Comparison of ENCODE assay signal across 8 cellular contexts in the genomic region with DNA sequence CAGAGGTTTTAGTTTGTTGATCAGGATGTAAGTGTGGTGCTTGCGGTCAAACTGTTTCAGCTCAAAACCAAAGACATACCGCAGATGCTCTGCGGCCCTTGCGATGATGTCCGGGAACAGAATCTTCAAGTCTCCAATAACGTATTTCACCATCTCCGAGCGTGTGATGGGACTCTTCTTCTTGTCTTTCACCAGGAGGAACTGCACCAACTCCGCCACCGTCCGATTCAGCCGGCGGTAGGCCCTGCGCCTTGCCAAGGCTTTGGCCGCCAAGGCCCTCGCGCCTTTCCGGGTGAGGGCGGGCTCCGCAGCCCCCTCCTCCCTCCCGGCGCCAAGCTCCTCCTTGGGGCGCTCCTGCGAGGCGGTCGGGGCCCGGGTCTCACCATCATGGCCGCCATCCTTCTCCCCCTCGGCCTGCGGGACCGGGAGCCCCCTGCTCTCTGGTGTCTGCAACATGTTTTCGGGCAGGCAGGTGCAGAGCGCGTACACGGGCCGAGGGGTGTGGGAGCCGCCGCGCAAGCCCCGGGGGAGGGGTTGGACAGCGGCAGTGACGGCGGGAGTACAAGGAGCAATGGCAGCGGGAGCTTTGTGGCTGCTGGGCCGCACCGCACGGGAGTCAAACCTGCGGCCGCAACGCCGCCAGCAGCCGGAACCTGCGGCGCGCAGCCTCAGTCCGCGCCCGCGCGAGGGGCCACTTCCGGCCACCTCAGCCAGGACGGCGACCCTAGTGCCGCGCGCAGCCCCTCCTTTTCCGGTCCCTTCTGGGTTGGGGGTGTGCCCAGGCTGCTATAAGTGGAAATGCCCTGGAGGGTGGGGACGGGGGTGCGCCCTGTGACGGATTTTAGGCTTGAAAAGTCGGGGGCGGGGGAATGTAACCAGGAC. TPM values are rescaled to one million over a fixed set of nuclear protein-coding genes. Genes with fewer than 3 reads are reported as not detected.
DNase-seq lines count a peak whose midpoint lies in the region; ATAC-seq and TF ChIP-seq lines count a peak whose summit lies in the region.

A gene with protein sequence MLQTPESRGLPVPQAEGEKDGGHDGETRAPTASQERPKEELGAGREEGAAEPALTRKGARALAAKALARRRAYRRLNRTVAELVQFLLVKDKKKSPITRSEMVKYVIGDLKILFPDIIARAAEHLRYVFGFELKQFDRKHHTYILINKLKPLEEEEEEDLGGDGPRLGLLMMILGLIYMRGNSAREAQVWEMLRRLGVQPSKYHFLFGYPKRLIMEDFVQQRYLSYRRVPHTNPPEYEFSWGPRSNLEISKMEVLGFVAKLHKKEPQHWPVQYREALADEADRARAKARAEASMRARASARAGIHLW (minus strand): TSS at position 699 of the 882 bp plus-strand sequence. CDS start 243 bp downstream, at position 456.

- H3K4me3 ChIP-seq in urinary bladder (ENCODE audit: low read depth, low read length) = peak within 1 kb of the TSS; percentile 64

- WGBS in urinary bladder = under 1% methylated on average over 72 of the region's 72 CpGs

- H3K27ac Mint-ChIP-seq in T-helper 1 cell treated with Interleukin-12 subunit alpha and Interleukin-12 subunit beta and Interleukin-4 antibody, amounts not matched to agents 30 μg/mL and 1 μg/mL, for 36 hours = peak within 1 kb of the TSS; percentile 90
- peak within 1 kb of the TSS; percentile 97 for H3K27ac Mint-ChIP-seq in progenitor cell of endocrine pancreas

- ATAC-seq in HG02885 (IDR thresholded peaks at IDR 0.05; ENCODE audit: poor library complexity, unreplicated experiment) (peak; percentile 86), left ventricle myocardium superior (peak; percentile 96)

- peak; percentile 82 for TF ChIP-seq POLR2A in GM15510 (IDR thresholded peaks at IDR 0.05; ENCODE audit: borderline replicate concordance, extremely low read depth, insufficient read length)

- H3K36me3 Mint-ChIP-seq in T-helper 1 cell treated with Interleukin-12 subunit alpha and Interleukin-12 subunit beta and Interleukin-4 antibody, amounts not matched to agents 30 μg/mL and 1 μg/mL, for 36 hours (ENCODE audit: low read depth) = peaks cover 15% of the 10 kb centered on the region
- H3K36me3 Mint-ChIP-seq in progenitor cell of endocrine pancreas (ENCODE audit: insufficient read depth) = peaks cover 18% of the 10 kb centered on the region

- H3K27me3 Mint-ChIP-seq in T-helper 1 cell treated with Interleukin-12 subunit alpha and Interleukin-12 subunit beta and Interleukin-4 antibody, amounts not matched to agents 30 μg/mL and 1 μg/mL, for 36 hours (ENCODE audit: low read depth) = peaks cover 14% of the 10 kb centered on the region
- H3K27me3 Mint-ChIP-seq in progenitor cell of endocrine pancreas = no peaks in the 10 kb centered on the region

- peaks cover 9% of the 10 kb centered on the region for H3K9me3 Mint-ChIP-seq in T-helper 1 cell treated with Interleukin-12 subunit alpha and Interleukin-12 subunit beta and Interleukin-4 antibody, amounts not matched to agents 30 μg/mL and 1 μg/mL, for 36 hours
- peaks cover 5% of the 10 kb centered on the region for H3K9me3 Mint-ChIP-seq in progenitor cell of endocrine pancreas (ENCODE audit: low read depth)

- no peak for TF ChIP-seq CTCF in progenitor cell of endocrine pancreas (IDR thresholded peaks at IDR 0.05; ENCODE audit: unreplicated experiment)

- H3K4me3 Mint-ChIP-seq in T-helper 1 cell treated with Interleukin-12 subunit alpha and Interleukin-12 subunit beta and Interleukin-4 antibody, amounts not matched to agents 30 μg/mL and 1 μg/mL, for 36 hours = peak within 1 kb of the TSS; percentile 87
- H3K4me3 Mint-ChIP-seq in progenitor cell of endocrine pancreas (ENCODE audit: low read depth) = peak within 1 kb of the TSS; percentile 88

- H3K4me1 ChIP-seq in urinary bladder (ENCODE audit: insufficient read depth) = no peaks in the 10 kb centered on the region

- H3K4me1 Mint-ChIP-seq in T-helper 1 cell treated with Interleukin-12 subunit alpha and Interleukin-12 subunit beta and Interleukin-4 antibody, amounts not matched to agents 30 μg/mL and 1 μg/mL, for 36 hours (ENCODE audit: low read depth) = peaks cover 25% of the 10 kb centered on the region
- H3K4me1 Mint-ChIP-seq in progenitor cell of endocrine pancreas (ENCODE audit: low read depth) = peaks cover 21% of the 10 kb centered on the region

- peak within 1 kb of the TSS; percentile 95 for H3K27ac ChIP-seq in urinary bladder (ENCODE audit: low read depth)

- peaks cover 2% of the 10 kb centered on the region for H3K36me3 ChIP-seq in urinary bladder (ENCODE audit: insufficient read depth)

- intact Hi-C loops in left ventricle myocardium superior (cut with micrococcal nuclease) = no loop called here

- DNase-seq in NCI-H1694 treated with DMSO at 0.1 percent for 48 hours (lab: John Stamatoyannopoulos, UW) (peak; percentile 84), amygdala (lab: John Stamatoyannopoulos, UW) (peak in 53 of 56 donors; percentile 26 to 86 (median 68)), left ventricle myocardium superior (peak; percentile 89), progenitor cell of endocrine pancreas (ENCODE audit: low spot score, unreplicated experiment) (peak; percentile 71)

RNA-seq across cellular contexts. Expression of the gene that starts here (rescaled TPM):
- 27.4 TPM for total RNA-seq in left ventricle myocardium superior
- total RNA-seq in progenitor cell of endocrine pancreas = 60.1 and 62.7 TPM in 2 replicates
- 26.3 TPM for total RNA-seq in urinary bladder
- 54.2 TPM for polyA plus RNA-seq in urinary bladder

Comparison
In these comparisons a context has a peak if more than half of its experiments do, and no peak if none do; other contexts are left out.
1. Peak in every context shown above with its lines: DNase-seq, ATAC-seq, H3K4me3 ChIP-seq and H3K27ac ChIP-seq.